10 cellular contexts compared by ENCODE assay signal in genomic region chr6:26552640-26553189, GRCh38. TPM values are rescaled to one million over a fixed set of nuclear protein-coding genes. Genes with fewer than 3 reads are reported as not detected.
A peak's percentile ranks its signal among the peaks of the same experiment; 100 is the strongest.
DNase-seq lines count a peak whose midpoint lies in the region; ATAC-seq and TF ChIP-seq lines count a peak whose summit lies in the region.
"Had no signal": no experiment of that assay in that cellular context is flagged by ENCODE, and none has a peak within 500 bp of the region (broad histone marks: within the 10 kb centered on the region; RNA-seq: fewer than 3 reads in every experiment).

No MANE protein-coding gene starts in this region.

- POLR2A ChIA-PET in naive thymus-derived CD4-positive, alpha-beta T cell (lab: Charles Lee): interaction anchor here (0.7 to 6.4 kb wide), 16 partner anchors 11 to 1285 kb away, joined by 3 to 101 read pairs (median 3); partner anchors contain the start of gene HMGN4

- no peak overlapping the region for H3K27ac Mint-ChIP-seq in naive thymus-derived CD4-positive, alpha-beta T cell

- H3K4me1 Mint-ChIP-seq in naive thymus-derived CD4-positive, alpha-beta T cell: peaks cover 12 to 35% (median 24%) of the 10 kb centered on the region in 7 donors

- no peaks in the 10 kb centered on the region for H3K27me3 ChIP-seq in HUES64 (ENCODE audit: insufficient read depth, low read length)
- no peaks in the 10 kb centered on the region for H3K27me3 ChIP-seq in naive thymus-derived CD4-positive, alpha-beta T cell (ENCODE audit: control insufficient read depth in 2 of 2, insufficient read depth in 2 of 2, low read length in 2 of 2)
- H3K27me3 ChIP-seq in adrenal gland: no peaks in the 10 kb centered on the region

- ATAC-seq in naive thymus-derived CD4-positive, alpha-beta T cell: no peak
- ATAC-seq in GM21576 (IDR thresholded peaks at IDR 0.05; ENCODE audit: unreplicated experiment) (no peak), HG02678 (IDR thresholded peaks at IDR 0.05; ENCODE audit: unreplicated experiment) (no peak)

- TF ChIP-seq POLR2A in adrenal gland (IDR thresholded peaks at IDR 0.05): no peak

- H3K36me3 Mint-ChIP-seq in naive thymus-derived CD4-positive, alpha-beta T cell: no peaks in the 10 kb centered on the region

- H3K9me3 ChIP-seq in HUES64 (ENCODE audit: insufficient read depth, low read depth, low read length) (no peaks in the 10 kb centered on the region), adrenal gland (replicated peaks in 1 of 3) (no peaks in the 10 kb centered on the region)
- H3K9me3 ChIP-seq in naive thymus-derived CD4-positive, alpha-beta T cell (ENCODE audit: control insufficient read depth in 2 of 3, low read length in 3 of 3): no peaks in the 10 kb centered on the region

- no peak overlapping the region for H3K9ac ChIP-seq in HUES64 (ENCODE audit: low read depth, low read length)

- peaks cover 7% of the 10 kb centered on the region; the same call in 1 of the 2 replicates for H3K4me1 ChIP-seq in HUES64 (ENCODE audit: insufficient read depth, low read length)
- peaks cover 7 to 18% of the 10 kb centered on the region in 2 donors for H3K4me1 ChIP-seq in naive thymus-derived CD4-positive, alpha-beta T cell (ENCODE audit: control insufficient read depth in 2 of 2, insufficient read depth in 2 of 2, low read length in 2 of 2)
- peaks cover 3 to 13% of the 10 kb centered on the region in 2 donors for H3K4me1 ChIP-seq in adrenal gland (replicated peaks in 1 of 2)

- no peaks in the 10 kb centered on the region for H3K36me3 ChIP-seq in HUES64 (ENCODE audit: insufficient read depth, low read length)
- no peaks in the 10 kb centered on the region for H3K36me3 ChIP-seq in naive thymus-derived CD4-positive, alpha-beta T cell (ENCODE audit: control insufficient read depth in 2 of 3, insufficient read depth in 3 of 3, low read length in 3 of 3)
- no peaks in the 10 kb centered on the region for H3K36me3 ChIP-seq in adrenal gland (replicated peaks in 1 of 2)

- DNase-seq in AG10803 (ENCODE audit: low read depth) (no peak), coronary artery (ENCODE audit: low spot score) (no peak), adrenal gland (no peak), kidney glomerular epithelial cell (lab: John Stamatoyannopoulos, UW) (no peak)
- DNase-seq in naive thymus-derived CD4-positive, alpha-beta T cell: no peak

- 54% methylated on average over 11 of the region's 11 CpGs for WGBS in HUES64
- WGBS in adrenal gland, 4 donors: 54 to 58% (median 57%) methylated on average over 11 of the region's 11 CpGs

- no peak overlapping the region for H3K27ac ChIP-seq in HUES64 (ENCODE audit: low read depth, low read length)
- peak overlapping the region; percentile 75 to 84 for H3K27ac ChIP-seq in coronary artery
- H3K27ac ChIP-seq in naive thymus-derived CD4-positive, alpha-beta T cell (ENCODE audit: low read depth, low read length): peak overlapping the region; percentile 65
- peak overlapping the region in 2 of 5 donors; percentile 70 to 75 for H3K27ac ChIP-seq in adrenal gland

- peaks cover 0 to 4% (median 0%) of the 10 kb centered on the region in 11 donors for H3K9me3 Mint-ChIP-seq in naive thymus-derived CD4-positive, alpha-beta T cell

- intact Hi-C loops in naive thymus-derived CD4-positive, alpha-beta T cell (cut with micrococcal nuclease): loop anchor here (1.0 kb wide), 8 partner anchors 8 to 230 kb away; partner anchors contain the start of genes ABT1 (in 1 of the 2) and HMGN4 (in 1 of the 2)
- intact Hi-C loops in adrenal gland (cut with DNase I): loop anchor here in 1 of 2 donors (10.0 kb wide), 1 partner anchor 238 kb away; no protein-coding TSS in a partner anchor

- H3K4me3 ChIP-seq in AG10803 (ENCODE audit: low read length): peak overlapping the region; percentile 55
- peak overlapping the region; percentile 81 for H3K4me3 ChIP-seq in HUES64 (ENCODE audit: low read length)
- H3K4me3 ChIP-seq in coronary artery: peak overlapping the region; percentile 67
- peak overlapping the region; percentile 75 for H3K4me3 ChIP-seq in naive thymus-derived CD4-positive, alpha-beta T cell (ENCODE audit: low read length)
- H3K4me3 ChIP-seq in adrenal gland: peak overlapping the region in 1 of 4 donors; percentile 49

- H3K27me3 Mint-ChIP-seq in naive thymus-derived CD4-positive, alpha-beta T cell: peaks cover 0 to 2% (median 0%) of the 10 kb centered on the region in 5 donors

- CTCF ChIA-PET in naive thymus-derived CD4-positive, alpha-beta T cell (lab: Charles Lee): interaction anchor here (0.8 to 1.9 kb wide), 4 partner anchors 8 to 16 kb away, joined by 3 to 8 read pairs (median 4); no protein-coding TSS in a partner anchor

- no peak for TF ChIP-seq CTCF in AG10803 (conservative IDR thresholded peaks at IDR 0.05; ENCODE audit: low read length)
- no peak for TF ChIP-seq CTCF in coronary artery (IDR thresholded peaks at IDR 0.05)
- no peak for TF ChIP-seq CTCF in adrenal gland (IDR thresholded peaks at IDR 0.05)

- H3K4me3 Mint-ChIP-seq in naive thymus-derived CD4-positive, alpha-beta T cell: no peak overlapping the region

RNA-seq across cellular contexts. Expression of gene HMGN4, which starts 14.5 kb away (rescaled TPM):
- polyA plus RNA-seq in HUES64 (2013, experiment 1 of 2): 38.3 TPM
- polyA plus RNA-seq in HUES64 (2013, experiment 2 of 2): 55.0 TPM
- 10 to 100 TPM; 37.6 to 96.0 (median 81.7) TPM for total RNA-seq in naive thymus-derived CD4-positive, alpha-beta T cell
- polyA plus RNA-seq in naive thymus-derived CD4-positive, alpha-beta T cell: 100 to 1,000 TPM; 122 to 154 TPM
- total RNA-seq in adrenal gland: 10 to 100 TPM; 29.6 to 55.7 (median 46.2) TPM
- polyA plus RNA-seq in adrenal gland: 10 to 100 TPM; 13.9 to 49.1 (median 21.6) TPM

RNA-seq across cellular contexts. Expression of gene ABT1, which starts 44.0 kb away (rescaled TPM):
- polyA plus RNA-seq in HUES64 (2013, experiment 1 of 2): 17.3 TPM
- 19.7 TPM for polyA plus RNA-seq in HUES64 (2013, experiment 2 of 2)
- total RNA-seq in naive thymus-derived CD4-positive, alpha-beta T cell: 10 to 100 TPM; 23.3 to 37.5 (median 35.0) TPM
- 10 to 100 TPM; 39.4 to 44.8 TPM for polyA plus RNA-seq in naive thymus-derived CD4-positive, alpha-beta T cell
- 10 to 100 TPM; 11.4 to 21.6 (median 12.4) TPM for total RNA-seq in adrenal gland
- 10 to 100 TPM in 1 of 3 donors, 1 to 10 TPM in 2; 7.3 to 10.1 (median 9.1) TPM for polyA plus RNA-seq in adrenal gland

RNA-seq across cellular contexts. Expression of gene BTN1A1, which starts 52.6 kb away (rescaled TPM):
- 0.15 TPM for polyA plus RNA-seq in HUES64 (2013, experiment 1 of 2)
- polyA plus RNA-seq in HUES64 (2013, experiment 2 of 2): 0.25 TPM
- total RNA-seq in naive thymus-derived CD4-positive, alpha-beta T cell: not detected
- not detected for polyA plus RNA-seq in naive thymus-derived CD4-positive, alpha-beta T cell
- total RNA-seq in adrenal gland: not detected
- polyA plus RNA-seq in adrenal gland: not detected
- total RNA-seq: cerebellum, temporal lobe had no signal
